ENCODE assay signal across 1 cellular context in genomic region chr7:92403760-92404074, GRCh38.
TF ChIP-seq lines count a peak whose summit lies in the region.

No MANE protein-coding gene starts in this region.

TF ChIP-seq in GM23338, 12 proteins besides CTCF, POLR2A, EP300 and RAD21 (continued from another document):
- no peak for TF ChIP-seq ZNF462 (CRISPR knock-in tag; IDR thresholded peaks at IDR 0.05)
TF ChIP-seq in GM23338: peak in this region for 0.
